Comparison of ENCODE assay signal across 9 cellular contexts in the genomic region with DNA sequence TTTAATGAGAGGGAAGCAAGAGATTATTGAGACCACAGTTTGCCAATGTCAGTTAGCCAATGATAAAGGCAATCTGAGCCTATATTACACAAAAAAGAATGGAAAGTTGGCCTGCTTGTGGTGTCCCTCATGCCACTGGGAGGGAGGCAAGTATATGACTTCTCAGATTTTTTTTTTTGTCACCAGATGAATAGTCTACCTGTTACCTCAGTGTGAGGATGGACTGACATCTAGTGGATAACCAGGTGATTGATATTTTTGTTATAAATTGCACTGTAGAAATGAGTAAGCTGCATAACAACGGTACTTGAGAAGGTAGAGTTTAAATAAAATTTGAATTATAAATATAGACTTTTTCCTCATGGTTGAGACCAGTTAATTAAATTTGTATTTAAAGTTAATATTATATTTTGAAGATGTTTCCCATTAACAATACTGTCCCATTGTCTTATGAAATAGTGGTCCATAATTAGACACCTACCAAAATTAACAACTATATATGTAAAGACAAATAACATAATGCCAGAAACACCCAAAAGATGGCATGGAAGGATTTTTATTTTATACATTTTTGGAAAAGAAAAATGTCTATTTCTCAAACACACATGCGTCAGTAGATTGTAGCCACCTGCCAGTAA.
DNase-seq lines count a peak whose midpoint lies in the region; ATAC-seq and TF ChIP-seq lines count a peak whose summit lies in the region.
"Had no signal": no experiment of that assay in that cellular context is flagged by ENCODE, and none has a peak within 500 bp of the region (broad histone marks: within the 10 kb centered on the region; RNA-seq: fewer than 3 reads in every experiment).

No MANE protein-coding gene starts in this region.

- 69 to 83% (median 78%) methylated on average over 2 of the region's 2 CpGs for WGBS in spleen, 5 donors

- POLR2A ChIA-PET in A673 (lab: Charles Lee; ENCODE audit: low non-redundant PET): interaction anchor here (0.6 kb wide), 1 partner anchor 393 kb away, joined by 4 read pairs; no protein-coding TSS in a partner anchor

- H3K4me3 ChIP-seq in A673 (ENCODE audit: low read depth, low read length, poor library complexity, severe bottlenecking) (no peak overlapping the region), GM12864 (ENCODE audit: low read depth, low read length) (no peak overlapping the region), foreskin fibroblast (ENCODE audit: low read depth in 1 of 2, low read length in 2 of 2) (no peak overlapping the region), spleen (no peak overlapping the region)

- H3K36me3 ChIP-seq in A673 (ENCODE audit: insufficient read depth, low read length, poor library complexity, severe bottlenecking) (no peaks in the 10 kb centered on the region), spleen (no peaks in the 10 kb centered on the region)

- H3K9me3 ChIP-seq in A673 (ENCODE audit: low read depth, low read length, poor library complexity, severe bottlenecking) (no peaks in the 10 kb centered on the region), spleen (no peaks in the 10 kb centered on the region)

- no TSS peak for BruUV-seq in A673 (replicated peaks; lab: Mats Ljungman, UMichigan)

- TF ChIP-seq CTCF in A673 (conservative IDR thresholded peaks at IDR 0.05; ENCODE audit: low read depth, low read length) (peak; percentile 63), GM12864 (IDR thresholded peaks at IDR 0.05; ENCODE audit: low read depth, low read length, missing control alignments) (peak; percentile 39), foreskin fibroblast (IDR thresholded peaks at IDR 0.05; ENCODE audit: low read depth, low read length) (peak; percentile 18), spleen (IDR thresholded peaks at IDR 0.05 in 8 of 11, conservative IDR thresholded peaks at IDR 0.05 in 3 of 11) (peak in 7 of 11 experiments; percentile 17 to 51 (median 42))

- DNase-seq in A673 (ENCODE audit: low spot score): peak; percentile 62
- DNase-seq in GM12864 (ENCODE audit: low read depth): peak; percentile 29
- DNase-seq in RPMI7951 (ENCODE audit: low read depth): peak; percentile 67
- DNase-seq in foreskin fibroblast: peak; percentile 20 to 58
- no peak for DNase-seq in spleen
- DNase-seq in GDM1 (lab: John Stamatoyannopoulos, UW): no peak
- DNase-seq in head of caudate nucleus: no peak
- DNase-seq: left cardiac atrium had no signal

- no peak for TF ChIP-seq POLR2A in spleen (IDR thresholded peaks at IDR 0.05)

- H3K27me3 ChIP-seq in A673 (replicated peaks; ENCODE audit: insufficient read depth, low read depth, low read length, poor library complexity) (no peaks in the 10 kb centered on the region), spleen (replicated peaks in 1 of 7) (no peaks in the 10 kb centered on the region)

- intact Hi-C loops in A673 (cut with micrococcal nuclease; ENCODE audit: unreplicated experiment) (loop anchor here (1.0 to 10.0 kb wide), 4 partner anchors 353 to 1117 kb away; no protein-coding TSS in a partner anchor), spleen (cut with DNase I; ENCODE audit: low total_unique reads) (loop anchor here (5.0 kb wide), 1 partner anchor 365 kb away; no protein-coding TSS in a partner anchor), head of caudate nucleus (cut with DNase I) (no loop called here)

- H3K27ac ChIP-seq in A673 (ENCODE audit: low read depth, low read length, poor library complexity, severe bottlenecking) (no peak overlapping the region), spleen (no peak overlapping the region)

- CTCF ChIA-PET in A673 (lab: Charles Lee): interaction anchor here (0.6 to 0.7 kb wide), 4 partner anchors 23 to 362 kb away, joined by 3 to 8 read pairs (median 4); no protein-coding TSS in a partner anchor

- H3K4me1 ChIP-seq in A673 (ENCODE audit: insufficient read depth, low read length, poor library complexity, severe bottlenecking) (no peaks in the 10 kb centered on the region), spleen (no peaks in the 10 kb centered on the region)

- ATAC-seq in HG03060 (IDR thresholded peaks at IDR 0.05; ENCODE audit: low read depth, unreplicated experiment): peak; percentile 64

Comparison
In these comparisons a context has a peak if more than half of its experiments do, and no peak if none do; other contexts are left out.
1. DNase-seq: peak in A673 (single experiment), GM12864 (single experiment), RPMI7951 (single experiment) and foreskin fibroblast (2 of 2); none in spleen (single experiment), GDM1 (single experiment) and head of caudate nucleus (0 of 42).
2. Peak in every context shown above with its lines, with median percentiles within 50 percentile points of each other: CTCF ChIP-seq.